15 cellular contexts compared by ENCODE assay signal in the genomic region with DNA sequence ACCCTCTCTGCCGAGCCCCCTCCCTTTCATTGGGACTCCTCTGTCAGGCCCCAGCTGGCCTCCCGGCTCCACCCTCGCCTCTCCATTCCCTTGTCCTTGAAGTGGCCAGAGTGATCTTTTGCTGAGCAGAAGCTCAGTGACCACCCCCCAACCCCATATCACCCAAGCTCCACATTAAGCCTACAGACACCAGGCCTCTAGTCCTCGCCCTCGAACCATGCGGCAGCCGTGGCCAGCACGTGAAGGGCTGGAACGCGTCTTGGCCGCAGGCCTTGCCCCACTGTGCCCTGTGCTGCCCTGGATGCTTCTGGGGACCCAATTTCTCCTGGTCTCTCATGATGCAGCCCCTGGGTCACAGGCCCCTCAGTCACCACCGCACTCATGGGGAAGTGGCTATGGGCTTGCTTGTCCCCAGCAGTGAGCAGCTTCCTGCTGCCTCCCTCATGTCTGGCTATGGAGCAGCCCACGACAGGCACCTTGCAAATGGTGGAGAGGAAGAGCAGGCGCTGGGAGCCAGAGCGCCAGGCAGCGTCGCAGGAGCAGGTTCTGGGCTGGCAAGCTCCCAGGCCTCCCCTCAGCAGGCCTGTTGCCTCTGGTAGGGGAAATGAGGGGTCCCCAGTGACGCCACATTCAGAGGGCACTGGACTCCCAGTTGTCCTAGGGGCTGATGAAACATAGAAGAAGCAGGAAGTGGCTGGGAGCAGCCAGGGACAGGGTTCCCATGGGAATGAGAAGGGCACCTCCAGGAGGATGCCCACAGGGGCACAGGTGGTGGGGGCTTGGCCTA. TPM values are rescaled to one million over a fixed set of nuclear protein-coding genes. Genes with fewer than 3 reads are reported as not detected.
DNase-seq lines count a peak whose midpoint lies in the region; TF ChIP-seq lines count a peak whose summit lies in the region.
"Had no signal": no experiment of that assay in that cellular context is flagged by ENCODE, and none has a peak within 500 bp of the region (broad histone marks: within the 10 kb centered on the region; RNA-seq: fewer than 3 reads in every experiment).

No MANE protein-coding gene starts in this region.

- H3K36me3 Mint-ChIP-seq in Calu3 (ENCODE audit: insufficient read depth, unreplicated experiment), result peaks cover 31% of the 10 kb centered on the region

- TF ChIP-seq EP300 in suprapubic skin (IDR thresholded peaks at IDR 0.05), result no peak

- H2AFZ ChIP-seq in neuronal stem cell (ENCODE audit: low read length), result no peak overlapping the region

- no peak for TF ChIP-seq CTCF in Calu3 (IDR thresholded peaks at IDR 0.05; ENCODE audit: unreplicated experiment)
- no peak for TF ChIP-seq CTCF in dorsolateral prefrontal cortex (IDR thresholded peaks at IDR 0.05 in 54 of 56, conservative IDR thresholded peaks at IDR 0.05 in 2 of 56; ENCODE audit: low read depth in 1 of 56, partially characterized antibody in 56 of 56)
- no peak for TF ChIP-seq CTCF in suprapubic skin (IDR thresholded peaks at IDR 0.05)

- H3K4me1 Mint-ChIP-seq in Calu3 (ENCODE audit: low read depth, unreplicated experiment), result peaks cover 9% of the 10 kb centered on the region

- no CpG with 5 or more reads among the region's 18 CpGs for WGBS in neuronal stem cell (ENCODE audit: extremely low coverage in 2 of 2, insufficient read length in 2 of 2, insufficient replicate concordance in 1 of 2), 2 donors
- whole genome bisulfite sequencing in suprapubic skin, result 77% methylated on average over 17 of the region's 18 CpGs

- peaks cover 0 to 1% of the 10 kb centered on the region in 2 donors for H3K4me1 ChIP-seq in neuronal stem cell (ENCODE audit: control insufficient read depth in 2 of 2, insufficient read depth in 1 of 2, low read depth in 1 of 2, low read length in 2 of 2)
- peaks cover 25% of the 10 kb centered on the region for H3K4me1 ChIP-seq in suprapubic skin
- no peaks in the 10 kb centered on the region for H3K4me1 ChIP-seq in effector memory CD4-positive, alpha-beta T cell (ENCODE audit: control insufficient read depth, insufficient read depth, low read length, poor library complexity, severe bottlenecking)

- no peak overlapping the region for H4K91ac ChIP-seq in neuronal stem cell (ENCODE audit: low read depth, low read length, poor library complexity)

- H3K9ac ChIP-seq in neuronal stem cell (ENCODE audit: low read depth, low read length, poor library complexity), result no peak overlapping the region

- no peaks in the 10 kb centered on the region for H3K9me3 Mint-ChIP-seq in Calu3 (ENCODE audit: low read depth, unreplicated experiment)
- H3K9me3 Mint-ChIP-seq: stimulated activated naive CD8-positive, alpha-beta T cell treated with anti-CD3 and anti-CD28 coated beads, Interleukin-15, Interleukin-2, amounts not matched to agents 100 ng/mL and 50 ng/mL, for 24 hours had no signal

- H2BK5ac ChIP-seq in neuronal stem cell (ENCODE audit: low read length), result no peak overlapping the region

- H3K18ac ChIP-seq in neuronal stem cell (ENCODE audit: low read length), result no peak overlapping the region

- H2AK5ac ChIP-seq in neuronal stem cell (ENCODE audit: low read depth, low read length), result peak overlapping the region; percentile 63

- no peak overlapping the region for H3K4me2 ChIP-seq in neuronal stem cell (ENCODE audit: insufficient read depth, low read length, poor library complexity, severe bottlenecking)

- no peak for TF ChIP-seq POLR2A in suprapubic skin (IDR thresholded peaks at IDR 0.05)

- intact Hi-C loops in Calu3 (cut with micrococcal nuclease; ENCODE audit: unreplicated experiment), result no loop called here
- intact Hi-C loops in dorsolateral prefrontal cortex (cut with DNase I), result loop anchor here in 1 of 2 donors (2.0 kb wide), 1 partner anchor 13 kb away; no protein-coding TSS in a partner anchor

- H3K27ac ChIP-seq in dorsolateral prefrontal cortex (peak overlapping the region in 53 of 59 donors; percentile 18 to 84 (median 73)), neuronal stem cell (replicated peaks; ENCODE audit: low read length) (no peak overlapping the region), suprapubic skin (no peak overlapping the region)
- no peak overlapping the region for H3K27ac ChIP-seq in effector memory CD4-positive, alpha-beta T cell (ENCODE audit: insufficient read depth, low read length, poor library complexity, severe bottlenecking)

- H3K27me3 Mint-ChIP-seq in Calu3 (ENCODE audit: unreplicated experiment), result peaks cover 15% of the 10 kb centered on the region
- H3K27me3 Mint-ChIP-seq: stimulated activated naive CD8-positive, alpha-beta T cell treated with anti-CD3 and anti-CD28 coated beads, Interleukin-15, Interleukin-2, amounts not matched to agents 100 ng/mL and 50 ng/mL, for 24 hours had no signal

- H3K27me3 ChIP-seq in dorsolateral prefrontal cortex (peaks cover 0 to 68% (median 0%) of the 10 kb centered on the region in 45 donors), neuronal stem cell (ENCODE audit: control insufficient read depth in 3 of 3, insufficient read depth in 3 of 3, low read depth in 1 of 3, low read length in 3 of 3) (no peaks in the 10 kb centered on the region), suprapubic skin (no peaks in the 10 kb centered on the region)
- no peaks in the 10 kb centered on the region for H3K27me3 ChIP-seq in effector memory CD4-positive, alpha-beta T cell (replicated peaks; ENCODE audit: control insufficient read depth, insufficient read depth, low read length, poor library complexity, severe bottlenecking)

- CTCF ChIA-PET in Calu3 (lab: Charles Lee), result no interaction called here

- no peak overlapping the region for H3K14ac ChIP-seq in neuronal stem cell (ENCODE audit: low read length)

- H4K8ac ChIP-seq in neuronal stem cell (ENCODE audit: low read depth, low read length), result peak overlapping the region; percentile 17

- no peak overlapping the region for H3K4me3 Mint-ChIP-seq in Calu3 (ENCODE audit: low read depth, unreplicated experiment)
- H3K4me3 Mint-ChIP-seq: stimulated activated naive CD8-positive, alpha-beta T cell treated with anti-CD3 and anti-CD28 coated beads, Interleukin-15, Interleukin-2, amounts not matched to agents 100 ng/mL and 50 ng/mL, for 24 hours had no signal

- peaks cover 0 to 4% of the 10 kb centered on the region in 2 donors for H3K36me3 ChIP-seq in neuronal stem cell (replicated peaks in 1 of 2; ENCODE audit: control insufficient read depth in 2 of 2, insufficient read depth in 2 of 2, low read length in 2 of 2)
- H3K36me3 ChIP-seq in suprapubic skin, result peaks cover 2% of the 10 kb centered on the region
- H3K36me3 ChIP-seq in effector memory CD4-positive, alpha-beta T cell (ENCODE audit: control insufficient read depth, insufficient read depth, low read length), result no peaks in the 10 kb centered on the region

- no peak overlapping the region for H3K4ac ChIP-seq in neuronal stem cell (ENCODE audit: low read length)

- no peaks in the 10 kb centered on the region for H3K79me1 ChIP-seq in neuronal stem cell (ENCODE audit: low read depth, low read length)

- H3K9me3 ChIP-seq in neuronal stem cell (replicated peaks in 1 of 2; ENCODE audit: control insufficient read depth in 2 of 2, insufficient read depth in 1 of 2, low read depth in 1 of 2, low read length in 2 of 2) (no peaks in the 10 kb centered on the region), suprapubic skin (no peaks in the 10 kb centered on the region)
- H3K9me3 ChIP-seq in effector memory CD4-positive, alpha-beta T cell (ENCODE audit: control insufficient read depth, low read length), result no peaks in the 10 kb centered on the region
- H3K9me3 ChIP-seq: HAP-1 had no signal

- H3K23ac ChIP-seq in neuronal stem cell (ENCODE audit: low read depth, low read length, poor library complexity), result no peak overlapping the region

- no peak overlapping the region for H2BK12ac ChIP-seq in neuronal stem cell (ENCODE audit: low read length)

- H3K27ac Mint-ChIP-seq in Calu3 (ENCODE audit: unreplicated experiment), result peak overlapping the region; percentile 87
- H3K27ac Mint-ChIP-seq: stimulated activated naive CD8-positive, alpha-beta T cell treated with anti-CD3 and anti-CD28 coated beads, Interleukin-15, Interleukin-2, amounts not matched to agents 100 ng/mL and 50 ng/mL, for 24 hours had no signal

- no TSS peak for BruUV-seq in Calu3 (replicated peaks; lab: Mats Ljungman, UMichigan)

- no peak overlapping the region for H2BK15ac ChIP-seq in neuronal stem cell (ENCODE audit: low read length)

- DNase-seq in Calu3 (no peak), M059J (ENCODE audit: low read depth) (peak; percentile 20), dorsolateral prefrontal cortex (no peak), neuronal stem cell (ENCODE audit: low spot score) (no peak), suprapubic skin (ENCODE audit: low spot score in 2 of 2) (no peak), NCI-H2227 treated with DMSO at 0.1 percent for 48 hours (lab: John Stamatoyannopoulos, UW) (no peak), NCI-H510A treated with DMSO at 0.1 percent for 48 hours (lab: John Stamatoyannopoulos, UW) (no peak)
- DNase-seq in effector memory CD4-positive, alpha-beta T cell, result no peak
- DNase-seq: activated naive CD4-positive, alpha-beta T cell treated with Interleukin-2 at 50 U/mL for 16 hours; cerebellar nuclear complex; NCI-H1105; NCI-H510A had no signal

- no peak overlapping the region for H2BK120ac ChIP-seq in neuronal stem cell (ENCODE audit: low read depth, low read length)

- H3K4me3 ChIP-seq in dorsolateral prefrontal cortex (peak overlapping the region in 7 of 59 donors; percentile 7 to 36 (median 28)), neuronal stem cell (ENCODE audit: low read length in 2 of 2) (no peak overlapping the region), suprapubic skin (no peak overlapping the region)
- H3K4me3 ChIP-seq in effector memory CD4-positive, alpha-beta T cell (ENCODE audit: insufficient read depth, low read depth, low read length, poor library complexity, severe bottlenecking), result no peak overlapping the region
- H3K4me3 ChIP-seq: HAP-1 had no signal

RNA-seq across cellular contexts. Expression of gene SRPK3, which starts 0.8 kb away (rescaled TPM):
- total RNA-seq in Calu3 (2022), result 0.14 and 0.29 TPM in 2 replicates
- 0.20 TPM in 1 of 2 replicates, not detected in the other for total RNA-seq in M059J (2014; rRNA removed; shearing (Covaris generic))
- 10 to 100 TPM in 19 of 120 experiments, 1 to 10 TPM in 101; 1.8 to 14.2 (median 6.3) TPM for total RNA-seq in dorsolateral prefrontal cortex
- polyA plus RNA-seq in neuronal stem cell (2013, experiment 1 of 2), result not detected
- polyA plus RNA-seq in neuronal stem cell (2013, experiment 2 of 2), result not detected
- 1 to 10 TPM in 2 of 4 donors, under 1 TPM in 2; 0.42 to 3.1 (median 1.2) TPM for total RNA-seq in suprapubic skin
- total RNA-seq: G401 had no signal

RNA-seq across cellular contexts. Expression of gene IDH3G, which starts 14.1 kb away (rescaled TPM):
- total RNA-seq in Calu3 (2022) (64.5 and 71.2 TPM in 2 replicates), dorsolateral prefrontal cortex (10 to 100 TPM; 35.7 to 90.5 (median 70.9) TPM), suprapubic skin (100 to 1,000 TPM in 1 of 4 donors, 10 to 100 TPM in 3; 58.1 to 105 (median 93.8) TPM)
- total RNA-seq in M059J (2014; rRNA removed; shearing (Covaris generic)), result 131 and 165 TPM in 2 replicates
- 43.4 TPM for polyA plus RNA-seq in neuronal stem cell (2013, experiment 1 of 2)
- polyA plus RNA-seq in neuronal stem cell (2013, experiment 2 of 2), result 43.1 TPM

RNA-seq across cellular contexts. Expression of gene SSR4, which starts 14.4 kb away (rescaled TPM):
- total RNA-seq in Calu3 (2022) (360 and 391 TPM in 2 replicates), dorsolateral prefrontal cortex (100 to 1,000 TPM in 14 of 120 experiments, 10 to 100 TPM in 106; 55.7 to 109 (median 84.8) TPM), suprapubic skin (100 to 1,000 TPM in 3 of 4 donors, 10 to 100 TPM in 1; 86.7 to 200 (median 150) TPM)
- total RNA-seq in M059J (2014; rRNA removed; shearing (Covaris generic)), result 455 and 477 TPM in 2 replicates
- 194 TPM for polyA plus RNA-seq in neuronal stem cell (2013, experiment 1 of 2)
- polyA plus RNA-seq in neuronal stem cell (2013, experiment 2 of 2), result 190 TPM

RNA-seq across cellular contexts. Expression of gene PLXNB3, which starts 16.0 kb away (rescaled TPM):
- total RNA-seq in Calu3 (2022) (37.5 and 49.2 TPM in 2 replicates), dorsolateral prefrontal cortex (100 to 1,000 TPM in 98 of 120 experiments, 10 to 100 TPM in 22; 22.2 to 541 (median 140) TPM), suprapubic skin (10 to 100 TPM; 13.5 to 23.9 (median 19.8) TPM)
- 1.2 and 2.2 TPM in 2 replicates for total RNA-seq in M059J (2014; rRNA removed; shearing (Covaris generic))
- polyA plus RNA-seq in neuronal stem cell (2013, experiment 1 of 2), result 0.67 TPM
- 0.64 TPM for polyA plus RNA-seq in neuronal stem cell (2013, experiment 2 of 2)

RNA-seq across cellular contexts. Expression of gene PDZD4, which starts 50.3 kb away (rescaled TPM):
- total RNA-seq in Calu3 (2022), result 0.59 and 0.76 TPM in 2 replicates
- 1.9 and 2.7 TPM in 2 replicates for total RNA-seq in M059J (2014; rRNA removed; shearing (Covaris generic))
- 100 to 1,000 TPM; 104 to 526 (median 351) TPM for total RNA-seq in dorsolateral prefrontal cortex
- 13.1 TPM for polyA plus RNA-seq in neuronal stem cell (2013, experiment 1 of 2)
- 12.8 TPM for polyA plus RNA-seq in neuronal stem cell (2013, experiment 2 of 2)
- 1 to 10 TPM; 2.0 to 6.3 (median 3.0) TPM for total RNA-seq in suprapubic skin

Comparison
In these comparisons a context has a peak if more than half of its experiments do, and no peak if none do; other contexts are left out.
1. H3K27ac ChIP-seq: peak in dorsolateral prefrontal cortex (53 of 59); none in neuronal stem cell (single experiment), suprapubic skin (single experiment) and effector memory CD4-positive, alpha-beta T cell (single experiment).